In genomic region chr1:68233202-68233601, GRCh38 we compare ENCODE assay signal across 11 cellular contexts. TPM values are rescaled to one million over a fixed set of nuclear protein-coding genes. Genes with fewer than 3 reads are reported as not detected.
DNase-seq lines count a peak whose midpoint lies in the region; ATAC-seq and TF ChIP-seq lines count a peak whose summit lies in the region.
"Had no signal": no experiment of that assay in that cellular context is flagged by ENCODE, and none has a peak within 500 bp of the region (broad histone marks: within the 10 kb centered on the region; RNA-seq: fewer than 3 reads in every experiment).

No MANE protein-coding gene starts in this region.

- H3K79me2 ChIP-seq in H9 (ENCODE audit: insufficient read depth, low read length), result no peaks in the 10 kb centered on the region; the same call in 1 of the 2 replicates

- no peak overlapping the region for H2AFZ ChIP-seq in H9 (ENCODE audit: low read length)

- WGBS in H9 (ENCODE audit: extremely low coverage, insufficient read length, low lambda C conversion rate), result no CpG with 5 or more reads among the region's 1 CpG

- no peaks in the 10 kb centered on the region for H3K79me1 ChIP-seq in H9 (ENCODE audit: insufficient read depth, low read depth, low read length, poor library complexity, severe bottlenecking)

- no peak overlapping the region for H3K18ac ChIP-seq in H9 (ENCODE audit: insufficient read length, low read depth, low read length)

- H3K27ac ChIP-seq in H9 (ENCODE audit: insufficient read length, low read depth, low read length), result no peak overlapping the region
- no peak overlapping the region for H3K27ac ChIP-seq in iPS-18a (ENCODE audit: low read length)
- H3K27ac ChIP-seq in skeletal muscle tissue (ENCODE audit: low read depth, low read length), result peak overlapping the region; percentile 86
- no peak overlapping the region for H3K27ac ChIP-seq in RWPE1

- peak overlapping the region; percentile 100 for H3K4me3 ChIP-seq in adipocyte (ENCODE audit: low read length)
- peak overlapping the region; percentile 81 for H3K4me3 ChIP-seq in iPS-18a (ENCODE audit: low read length)
- peak overlapping the region in 2 of 3 donors; percentile 84 to 98 for H3K4me3 ChIP-seq in skeletal muscle tissue (ENCODE audit: low read length in 3 of 3)

- H3K9me3 Mint-ChIP-seq in H9, result peaks cover 0 to 3% of the 10 kb centered on the region in 2 experiments; a peak in 2 of 5 replicates

- H3K27me3 Mint-ChIP-seq in H9 (ENCODE audit: low read depth), result peaks cover 98% of the 10 kb centered on the region

- H3K27me3 ChIP-seq in H9 (ENCODE audit: insufficient read depth, low read length) (peaks cover 63% of the 10 kb centered on the region), adipocyte (replicated peaks; ENCODE audit: control insufficient read depth, insufficient read depth, low read length) (no peaks in the 10 kb centered on the region), iPS-18a (ENCODE audit: control insufficient read depth, insufficient read depth, low read length) (peaks cover 100% of the 10 kb centered on the region), skeletal muscle tissue (ENCODE audit: control insufficient read depth in 3 of 3, insufficient read depth in 3 of 3, low read length in 3 of 3) (no peaks in the 10 kb centered on the region)

- no peaks in the 10 kb centered on the region; a peak in 1 of 7 replicates for H3K36me3 Mint-ChIP-seq in H9 (ENCODE audit: insufficient read depth in 1 of 3, low read depth in 3 of 3)

- H2BK15ac ChIP-seq in H9 (ENCODE audit: low read depth, low read length), result no peak overlapping the region

- no peaks in the 10 kb centered on the region for H4K20me1 ChIP-seq in H9 (ENCODE audit: control insufficient read depth, insufficient read depth, insufficient read length)

- H2BK5ac ChIP-seq in H9 (ENCODE audit: insufficient read length, low read length), result no peak overlapping the region

- no peak overlapping the region for H2AK5ac ChIP-seq in H9 (ENCODE audit: insufficient read length, low read length)

- H4K8ac ChIP-seq in H9 (replicated peaks; ENCODE audit: insufficient read length, low read depth, low read length), result no peak overlapping the region

- H3K4me1 Mint-ChIP-seq in H9, result peaks cover 21 to 34% of the 10 kb centered on the region in 2 experiments

- H3K23me2 ChIP-seq in H9 (ENCODE audit: insufficient read length, low read depth, low read length, poor library complexity, severe bottlenecking), result peaks cover 12% of the 10 kb centered on the region

- H2BK12ac ChIP-seq in H9 (ENCODE audit: insufficient read length, low read depth, low read length), result no peak overlapping the region

- no peak for DNase-seq in H9
- DNase-seq in adipocyte (ENCODE audit: low read depth), result no peak
- no peak for DNase-seq in DMS79 (lab: John Stamatoyannopoulos, UW)
- DNase-seq in RWPE1 (ENCODE audit: low spot score), result no peak
- no peak for DNase-seq in H4 (ENCODE audit: low spot score)
- DNase-seq: NCI-H187 treated with DMSO at 0.1 percent for 48 hours, T-helper 1 cell had no signal

- peak overlapping the region; percentile 91 for H3K4me2 ChIP-seq in H9 (ENCODE audit: insufficient read depth, insufficient read length, low read length)

- CTCF ChIA-PET in RWPE1 (lab: Yijun Ruan, JAX), result no interaction called here

- H2BK120ac ChIP-seq in H9 (ENCODE audit: low read depth, low read length, poor library complexity, severe bottlenecking), result no peak overlapping the region

- TF ChIP-seq CTCF in H9 (conservative IDR thresholded peaks at IDR 0.05) (no peak), RWPE1 (conservative IDR thresholded peaks at IDR 0.05; ENCODE audit: low read depth) (no peak)

- H3K9me3 ChIP-seq in H9 (ENCODE audit: control insufficient read depth, low read depth, low read length) (no peaks in the 10 kb centered on the region), adipocyte (ENCODE audit: control insufficient read depth, low read length) (no peaks in the 10 kb centered on the region), iPS-18a (ENCODE audit: control insufficient read depth, low read depth, low read length) (no peaks in the 10 kb centered on the region), skeletal muscle tissue (ENCODE audit: control insufficient read depth in 3 of 3, low read length in 3 of 3) (no peaks in the 10 kb centered on the region)
- H3K9me3 ChIP-seq: mucosa of descending colon had no signal

- no peak overlapping the region for H3K23ac ChIP-seq in H9 (ENCODE audit: insufficient read length, low read depth, low read length)

- no peaks in the 10 kb centered on the region for H3K4me1 ChIP-seq in H9 (ENCODE audit: insufficient read depth, low read length)
- peaks cover 31% of the 10 kb centered on the region for H3K4me1 ChIP-seq in adipocyte (ENCODE audit: control insufficient read depth, insufficient read depth, low read length)
- H3K4me1 ChIP-seq in iPS-18a (ENCODE audit: control insufficient read depth, low read depth, low read length), result peaks cover 4% of the 10 kb centered on the region
- peaks cover 12 to 20% (median 12%) of the 10 kb centered on the region in 3 donors for H3K4me1 ChIP-seq in skeletal muscle tissue (ENCODE audit: control insufficient read depth in 3 of 3, insufficient read depth in 3 of 3, low read length in 3 of 3)

- peak overlapping the region in 1 of 3 experiments; percentile 62; a peak in 1 of 7 replicates for H3K27ac Mint-ChIP-seq in H9

- no peak overlapping the region for H3K4ac ChIP-seq in H9 (ENCODE audit: low read depth, low read length)

- H4K5ac ChIP-seq in H9 (ENCODE audit: insufficient read length, low read depth, low read length), result no peak overlapping the region

- H3T11ph ChIP-seq in H9 (ENCODE audit: low read length), result no peak overlapping the region

- H3K36me3 ChIP-seq in adipocyte (ENCODE audit: control insufficient read depth, insufficient read depth, low read length, severe bottlenecking) (no peaks in the 10 kb centered on the region), iPS-18a (ENCODE audit: control insufficient read depth, low read depth, low read length) (no peaks in the 10 kb centered on the region), skeletal muscle tissue (ENCODE audit: control insufficient read depth in 3 of 3, insufficient read depth in 3 of 3, low read length in 3 of 3) (no peaks in the 10 kb centered on the region)

- H3K14ac ChIP-seq in H9 (ENCODE audit: insufficient read depth, low read length), result no peak overlapping the region

- no peak overlapping the region for H2BK20ac ChIP-seq in H9 (ENCODE audit: low read depth, low read length, poor library complexity, severe bottlenecking)

- POLR2A ChIA-PET in RWPE1 (lab: Yijun Ruan, JAX; ENCODE audit: low non-redundant PET), result interaction anchor here (1.3 kb wide), 1 partner anchor 113 kb away, joined by 4 read pairs; no protein-coding TSS in a partner anchor

- H4K91ac ChIP-seq in H9 (ENCODE audit: insufficient read length, low read depth, low read length), result no peak overlapping the region

- no peak for ATAC-seq in HG03354 (IDR thresholded peaks at IDR 0.05; ENCODE audit: poor library complexity, severe bottlenecking, unreplicated experiment)

- no peak overlapping the region for H3K56ac ChIP-seq in H9 (ENCODE audit: insufficient read length, low read depth, low read length)

- H3K9ac ChIP-seq in H9 (ENCODE audit: extremely low read depth, insufficient read length, low read length) (no peak overlapping the region), adipocyte (ENCODE audit: low read length) (peak overlapping the region; percentile 97), iPS-18a (ENCODE audit: low read length) (no peak overlapping the region), skeletal muscle tissue (ENCODE audit: low read depth in 1 of 3, low read length in 3 of 3) (peak overlapping the region; percentile 91 to 97 (median 93))

- peak overlapping the region; percentile 64 to 96; a peak in 4 of 5 replicates for H3K4me3 Mint-ChIP-seq in H9

RNA-seq across cellular contexts. Expression of gene WLS, which starts 0.9 kb away (rescaled TPM):
- total RNA-seq in H9 (2021), result 0.79 and 0.94 TPM in 2 replicates
- total RNA-seq in skeletal muscle tissue, result 68.9 TPM
- total RNA-seq in H4 (2014; rRNA removed; shearing (Covaris generic)), result 139 and 151 TPM in 2 replicates

Comparison
In these comparisons a context has a peak if more than half of its experiments do, and no peak if none do; other contexts are left out.
1. H3K9ac ChIP-seq: peak in adipocyte (single experiment) and skeletal muscle tissue (3 of 3); none in H9 (single experiment) and iPS-18a (single experiment).
2. RNA of gene WLS, which starts 0.9 kb away (total RNA-seq): 139 to 151 TPM in H4 and 68.9 TPM in skeletal muscle tissue (single experiment); 0.79 to 0.94 TPM in H9; every median in the first group is over 10 times any median in the second.
3. Peak in every context shown above with its lines, with median percentiles within 50 percentile points of each other: H3K4me3 ChIP-seq.